Comparison of ENCODE assay signal across 8 cellular contexts in genomic region chr17:28645576-28645939, GRCh38. TPM values are rescaled to one million over a fixed set of nuclear protein-coding genes. Genes with fewer than 3 reads are reported as not detected.
DNase-seq lines count a peak whose midpoint lies in the region; ATAC-seq, FAIRE-seq and TF ChIP-seq lines count a peak whose summit lies in the region.

No MANE protein-coding gene starts in this region.

- no peaks in the 10 kb centered on the region for H3K9me3 Mint-ChIP-seq in WTC11

- peaks cover 24% of the 10 kb centered on the region for H3K4me1 Mint-ChIP-seq in WTC11

- DNase-seq in HAP-1 (ENCODE audit: low spot score in 2 of 2) = peak in 1 of 2 experiments; percentile 11
- no peak for DNase-seq in WTC11 (ENCODE audit: low spot score)
- no peak for DNase-seq in right cardiac atrium
- no peak for DNase-seq in spleen
- no peak for DNase-seq in NCI-H526 treated with DMSO at 0.1 percent for 48 hours (lab: John Stamatoyannopoulos, UW)
- DNase-seq in RCC 7860 (ENCODE audit: low spot score) = no peak
- no peak for DNase-seq in HEK293T (ENCODE audit: extremely low spot score)

- in situ Hi-C loops in HAP-1 (cut with MboI; ENCODE audit: low sequenced_read_pairs) = no loop called here

- no peak for ATAC-seq in WTC11
- ATAC-seq in right cardiac atrium = peak in 1 of 2 donors; percentile 0
- no peak for ATAC-seq in HG02885 (IDR thresholded peaks at IDR 0.05; ENCODE audit: poor library complexity, unreplicated experiment)

- intact Hi-C loops in right cardiac atrium (cut with DNase I) = no loop called here
- intact Hi-C loops in spleen (cut with DNase I; ENCODE audit: low total_unique reads) = no loop called here

- no peak for TF ChIP-seq CTCF in WTC11 (IDR thresholded peaks at IDR 0.05)
- TF ChIP-seq CTCF in spleen (IDR thresholded peaks at IDR 0.05 in 8 of 11, conservative IDR thresholded peaks at IDR 0.05 in 3 of 11) = peak in 1 of 11 experiments; percentile 4

- H3K9me3 ChIP-seq in HAP-1 (no peaks in the 10 kb centered on the region), right cardiac atrium (ENCODE audit: control insufficient read depth, low read length) (no peaks in the 10 kb centered on the region), spleen (no peaks in the 10 kb centered on the region)

- H3K27me3 ChIP-seq in HAP-1 (ENCODE audit: low read depth) (no peaks in the 10 kb centered on the region), right cardiac atrium (ENCODE audit: control insufficient read depth, insufficient read depth) (no peaks in the 10 kb centered on the region), spleen (replicated peaks in 1 of 7) (no peaks in the 10 kb centered on the region)

- H3K27me3 Mint-ChIP-seq in WTC11 (ENCODE audit: low read depth) = no peaks in the 10 kb centered on the region

- no peak for FAIRE-seq in RCC 7860 (lab: Jason Lieb, UNC)

- H3K27ac Mint-ChIP-seq in WTC11 = peak overlapping the region; percentile 87

- 32% methylated on average over 8 of the region's 8 CpGs for WGBS in right cardiac atrium
- WGBS in spleen, 5 donors = 19 to 33% (median 25%) methylated on average over 8 of the region's 8 CpGs

- H3K27ac ChIP-seq in right cardiac atrium (ENCODE audit: low read length) (peak overlapping the region; percentile 98), spleen (peak overlapping the region; percentile 93 to 99 (median 96))

- peak overlapping the region; percentile 73 for H3K4me3 Mint-ChIP-seq in WTC11

- POLR2A ChIA-PET in WTC11 (lab: Charles Lee) (interaction anchor here (0.7 to 2.4 kb wide), 8 partner anchors 15 to 104 kb away, joined by 3 to 12 read pairs (median 4); partner anchors contain the start of genes NEK8, PROCA1, SDF2 and SUPT6H), HEK293T (lab: Yijun Ruan, JAX) (interaction anchor here (0.6 to 6.5 kb wide), 19 partner anchors 8 to 308 kb away, joined by 3 to 94 read pairs (median 5); partner anchors contain the start of genes PIGS, PROCA1, RPL23A and SDF2)

- CTCF ChIA-PET in WTC11 (lab: Charles Lee) (interaction anchor here (0.7 to 3.0 kb wide), 17 partner anchors 13 to 472 kb away, joined by 3 to 38 read pairs (median 5); partner anchors contain the start of genes ALDOC, IFT20, PIGS and PROCA1), HEK293T (lab: Yijun Ruan, JAX) (interaction anchor here (0.7 to 1.1 kb wide), 4 partner anchors 16 to 105 kb away, joined by 3 read pairs; partner anchors contain the start of genes SDF2 and SUPT6H)

- H3K4me3 ChIP-seq in HAP-1 = peak overlapping the region; percentile 64
- peak overlapping the region; percentile 94 for H3K4me3 ChIP-seq in right cardiac atrium (ENCODE audit: low read length)
- peak overlapping the region; percentile 68 to 97 (median 90) for H3K4me3 ChIP-seq in spleen

- H3K4me1 ChIP-seq in HAP-1 (peaks cover 5% of the 10 kb centered on the region), right cardiac atrium (ENCODE audit: control insufficient read depth, insufficient read depth, low read length) (peaks cover 2% of the 10 kb centered on the region), spleen (peaks cover 31 to 70% (median 52%) of the 10 kb centered on the region in 6 donors)

- no peak for TF ChIP-seq POLR2A in spleen (IDR thresholded peaks at IDR 0.05)

- H3K36me3 ChIP-seq in HAP-1 (replicated peaks) (peaks cover 38% of the 10 kb centered on the region), spleen (peaks cover 2 to 62% (median 44%) of the 10 kb centered on the region in 6 donors)

- H3K36me3 Mint-ChIP-seq in WTC11 = peaks cover 39% of the 10 kb centered on the region

TF ChIP-seq in WTC11, 78 proteins besides CTCF, POLR2A, EP300 and RAD21 (continues in another document):
- TF ChIP-seq ZNF219 (CRISPR knock-in tag; IDR thresholded peaks at IDR 0.05; ENCODE audit: borderline replicate concordance) = no peak
- no peak for TF ChIP-seq USF2 (CRISPR knock-in tag; IDR thresholded peaks at IDR 0.05)

TF ChIP-seq in HEK293T, 16 proteins besides CTCF, POLR2A, EP300 and RAD21:
- no peak for TF ChIP-seq SP1 (IDR thresholded peaks at IDR 0.05)
- TF ChIP-seq HDGF (IDR thresholded peaks at IDR 0.05; ENCODE audit: borderline replicate concordance) = no peak
- TF ChIP-seq FOXM1 (IDR thresholded peaks at IDR 0.05; ENCODE audit: borderline replicate concordance) = no peak
- no peak for TF ChIP-seq PKNOX1 (IDR thresholded peaks at IDR 0.05)
- TF ChIP-seq NFRKB (IDR thresholded peaks at IDR 0.05) = no peak
- no peak for TF ChIP-seq BHLHE40 (IDR thresholded peaks at IDR 0.05; ENCODE audit: borderline replicate concordance)
- TF ChIP-seq CTBP1 (IDR thresholded peaks at IDR 0.05; ENCODE audit: borderline replicate concordance) = no peak
- no peak for TF ChIP-seq ELF4 (IDR thresholded peaks at IDR 0.05)
- TF ChIP-seq SUZ12 (IDR thresholded peaks at IDR 0.05) = no peak
- no peak for TF ChIP-seq L3MBTL2 (conservative IDR thresholded peaks at IDR 0.05)
- no peak for TF ChIP-seq LEF1 (IDR thresholded peaks at IDR 0.05; ENCODE audit: borderline replicate concordance)
- no peak for TF ChIP-seq FOXA1 (IDR thresholded peaks at IDR 0.05)
- TF ChIP-seq FOXK2 (IDR thresholded peaks at IDR 0.05) = no peak
- TF ChIP-seq ZNF384 (IDR thresholded peaks at IDR 0.05) = no peak
- TF ChIP-seq ARNT (IDR thresholded peaks at IDR 0.05) = no peak

RNA-seq across cellular contexts. Expression of gene BLTP2, which starts 0.6 kb away (rescaled TPM):
- total RNA-seq in WTC11 (2021) (111 to 139 TPM (median 116 TPM) in 3 replicates), right cardiac atrium (10 to 100 TPM; 70.6 to 87.3 (median 81.7) TPM), spleen (100 to 1,000 TPM; 143 to 193 (median 149) TPM)
- polyA plus RNA-seq in right cardiac atrium (21.0 TPM), spleen (10 to 100 TPM; 11.8 to 25.2 (median 14.6) TPM)

RNA-seq across cellular contexts. Expression of gene SDF2, which starts 16.1 kb away (rescaled TPM):
- total RNA-seq in WTC11 (2021) (44.4 to 49.4 TPM (median 45.9 TPM) in 3 replicates), right cardiac atrium (10 to 100 TPM; 29.9 to 36.6 (median 30.4) TPM), spleen (10 to 100 TPM; 43.1 to 54.5 (median 48.7) TPM)
- polyA plus RNA-seq in right cardiac atrium (38.8 TPM), spleen (10 to 100 TPM; 28.7 to 38.3 (median 35.2) TPM)

RNA-seq across cellular contexts. Expression of gene SUPT6H, which starts 16.4 kb away (rescaled TPM):
- total RNA-seq in WTC11 (2021) = 49.1 to 61.3 TPM (median 54.5 TPM) in 3 replicates
- total RNA-seq in right cardiac atrium = 10 to 100 TPM; 43.6 to 49.0 (median 46.9) TPM
- polyA plus RNA-seq in right cardiac atrium = 32.7 TPM
- 10 to 100 TPM; 68.5 to 91.2 (median 78.7) TPM for total RNA-seq in spleen
- 10 to 100 TPM; 11.6 to 29.7 (median 24.0) TPM for polyA plus RNA-seq in spleen

RNA-seq across cellular contexts. Expression of gene RSKR, which starts 31.6 kb away (rescaled TPM):
- 23.7 to 28.0 TPM (median 25.6 TPM) in 3 replicates for total RNA-seq in WTC11 (2021)
- 1 to 10 TPM; 2.9 to 4.7 (median 4.3) TPM for total RNA-seq in right cardiac atrium
- polyA plus RNA-seq in right cardiac atrium = 2.9 TPM
- total RNA-seq in spleen = 10 to 100 TPM; 11.6 to 30.9 (median 19.3) TPM
- 1 to 10 TPM; 2.1 to 4.5 (median 2.8) TPM for polyA plus RNA-seq in spleen

RNA-seq across cellular contexts. Expression of gene SPAG5, which starts 46.7 kb away (rescaled TPM):
- total RNA-seq in WTC11 (2021) (120 to 146 TPM (median 125 TPM) in 3 replicates), right cardiac atrium (1 to 10 TPM in 3 of 4 donors, under 1 TPM in 1; 0.81 to 2.7 (median 2.1) TPM), spleen (10 to 100 TPM in 5 of 7 donors, 1 to 10 TPM in 2; 6.2 to 19.7 (median 14.3) TPM)
- polyA plus RNA-seq in right cardiac atrium (1.2 TPM), spleen (10 to 100 TPM in 2 of 3 donors, 1 to 10 TPM in 1; 9.6 to 18.0 (median 14.9) TPM)
